Comparison of ENCODE assay signal across 9 cellular contexts in genomic region chr2:240992572-240993291, GRCh38. TPM values are rescaled to one million over a fixed set of nuclear protein-coding genes. Genes with fewer than 3 reads are reported as not detected.
DNase-seq lines count a peak whose midpoint lies in the region; ATAC-seq and TF ChIP-seq lines count a peak whose summit lies in the region.
"Had no signal": no experiment of that assay in that cellular context is flagged by ENCODE, and none has a peak within 500 bp of the region (broad histone marks: within the 10 kb centered on the region; RNA-seq: fewer than 3 reads in every experiment).

No MANE protein-coding gene starts in this region.

- TF ChIP-seq CTCF in heart left ventricle (IDR thresholded peaks at IDR 0.05) (no peak), esophagus muscularis mucosa (IDR thresholded peaks at IDR 0.05) (no peak)

- H3K27ac ChIP-seq in heart left ventricle = peak overlapping the region in 3 of 12 donors; percentile 61 to 74 (median 67)
- H3K27ac ChIP-seq in esophagus muscularis mucosa (replicated peaks in 1 of 4) = peak overlapping the region; percentile 46 to 66 (median 58)

- intact Hi-C loops in heart left ventricle (cut with DNase I) = loop anchor here in 3 of 10 donors (5.0 to 10.0 kb wide), 3 partner anchors 78 to 428 kb away; partner anchors contain the start of genes DUSP28 (in 1 of the 3) and RNPEPL1 (in 1 of the 3)
- intact Hi-C loops in left ventricle myocardium superior (cut with micrococcal nuclease) = no loop called here
- intact Hi-C loops in esophagus muscularis mucosa (cut with DNase I) = no loop called here
- intact Hi-C loops in posterior vena cava (cut with DNase I) = no loop called here

- H3K9me3 ChIP-seq in heart left ventricle (peaks cover 0 to 12% (median 0%) of the 10 kb centered on the region in 12 donors), esophagus muscularis mucosa (peaks cover 0 to 10% (median 3%) of the 10 kb centered on the region in 4 donors)

- ATAC-seq in heart left ventricle = no peak
- no peak for ATAC-seq in left ventricle myocardium superior

- H3K27me3 ChIP-seq in heart left ventricle (no peaks in the 10 kb centered on the region), esophagus muscularis mucosa (peaks cover 0 to 21% (median 0%) of the 10 kb centered on the region in 4 donors)

- TF ChIP-seq EP300 in esophagus muscularis mucosa (IDR thresholded peaks at IDR 0.05) = no peak

- H3K4me1 ChIP-seq in heart left ventricle (peaks cover 0 to 55% (median 27%) of the 10 kb centered on the region in 12 donors), esophagus muscularis mucosa (peaks cover 32 to 55% (median 46%) of the 10 kb centered on the region in 4 donors)

- TF ChIP-seq POLR2A in heart left ventricle (IDR thresholded peaks at IDR 0.05) = no peak
- TF ChIP-seq POLR2A in esophagus muscularis mucosa (IDR thresholded peaks at IDR 0.05; ENCODE audit: low read depth) = no peak

- H3K4me3 ChIP-seq in heart left ventricle = no peak overlapping the region
- H3K4me3 ChIP-seq in esophagus muscularis mucosa = no peak overlapping the region

- no peaks in the 10 kb centered on the region for H3K36me3 ChIP-seq in heart left ventricle
- no peaks in the 10 kb centered on the region for H3K36me3 ChIP-seq in esophagus muscularis mucosa

- 66 to 82% (median 77%) methylated on average over 19 to 20 of the region's 20 CpGs for WGBS in heart left ventricle, 4 donors
- 80% methylated on average over 10 of the region's 20 CpGs for WGBS in esophagus muscularis mucosa

- DNase-seq in heart left ventricle (peak in 3 of 5 donors; percentile 10 to 27 (median 16)), left ventricle myocardium superior (no peak), esophagus muscularis mucosa (ENCODE audit: extremely low spot score) (no peak), posterior vena cava (ENCODE audit: low spot score) (peak; percentile 72), cerebellum (ENCODE audit: low spot score) (no peak), NCI-H446 treated with DMSO at 0.1 percent for 48 hours (lab: John Stamatoyannopoulos, UW) (no peak), KG1 (lab: John Stamatoyannopoulos, UW) (no peak), NCI-H2171 treated with DMSO at 0.1 percent for 48 hours (lab: John Stamatoyannopoulos, UW) (no peak)
- DNase-seq: central memory CD4-positive, alpha-beta T cell had no signal

RNA-seq across cellular contexts. Expression of gene SNED1, which starts 5.7 kb away (rescaled TPM):
- total RNA-seq in heart left ventricle = 10 to 100 TPM in 2 of 9 donors, 1 to 10 TPM in 7; 3.1 to 14.7 (median 5.6) TPM
- polyA plus RNA-seq in heart left ventricle = 1 to 10 TPM; 4.2 to 4.3 TPM
- 7.4 TPM for total RNA-seq in left ventricle myocardium superior
- total RNA-seq in esophagus muscularis mucosa = 10 to 100 TPM in 2 of 4 donors, 1 to 10 TPM in 2; 7.3 to 14.1 (median 11.6) TPM
- 10 to 100 TPM; 39.7 to 62.7 TPM for total RNA-seq in posterior vena cava
- 12.0 TPM for total RNA-seq in cerebellum

Comparison
In these comparisons a context has a peak if more than half of its experiments do, and no peak if none do; other contexts are left out.
1. DNase-seq: peak in heart left ventricle (3 of 5) and posterior vena cava (single experiment); none in left ventricle myocardium superior (single experiment), esophagus muscularis mucosa (single experiment), cerebellum (single experiment), NCI-H446 treated with DMSO at 0.1 percent for 48 hours (single experiment), KG1 (single experiment) and NCI-H2171 treated with DMSO at 0.1 percent for 48 hours (single experiment).